8 cellular contexts compared by ENCODE assay signal in genomic region chr12:6962285-6963015, GRCh38. TPM values are rescaled to one million over a fixed set of nuclear protein-coding genes. Genes with fewer than 3 reads are reported as not detected.
DNase-seq lines count a peak whose midpoint lies in the region; ATAC-seq and TF ChIP-seq lines count a peak whose summit lies in the region.

No MANE protein-coding gene starts in this region.

- H3K9me3 Mint-ChIP-seq in CD14-positive monocyte = peaks cover 0 to 2% (median 0%) of the 10 kb centered on the region in 7 donors
- no peaks in the 10 kb centered on the region for H3K9me3 Mint-ChIP-seq in activated naive CD8-positive, alpha-beta T cell treated with anti-CD3 and anti-CD28 coated beads, Interleukin-2, amount 10 ng/mL, durations not matched to agents 7 days and 5 days

- POLR2A ChIA-PET in activated naive CD8-positive, alpha-beta T cell treated with anti-CD3 and anti-CD28 coated beads, Interleukin-2, amount 10 ng/mL, durations not matched to agents 7 days and 5 days (lab: Charles Lee) = interaction anchor here (1.1 to 13.5 kb wide), 3 partner anchors 18 to 71 kb away, joined by 3 to 1055 read pairs (median 4); partner anchors contain the start of genes C12orf57, PTPN6 and RNU7-1

- intact Hi-C loops in CD14-positive monocyte (cut with micrococcal nuclease) = loop anchor here in 1 of 2 donors (5.0 kb wide), 1 partner anchor 90 kb away; the partner anchor contains the start of gene SPSB2

- no peak for TF ChIP-seq EP300 in tibial nerve (IDR thresholded peaks at IDR 0.05)

- H3K27me3 Mint-ChIP-seq in CD14-positive monocyte (ENCODE audit: low read depth in 3 of 3) = peaks cover 0 to 7% (median 0%) of the 10 kb centered on the region in 3 donors
- H3K27me3 Mint-ChIP-seq in activated naive CD8-positive, alpha-beta T cell treated with anti-CD3 and anti-CD28 coated beads, Interleukin-2, amount 10 ng/mL, durations not matched to agents 7 days and 5 days = no peaks in the 10 kb centered on the region

- H3K27ac ChIP-seq in KOPT-K1 (ENCODE audit: low read depth, low read length, poor library complexity, severe bottlenecking) = peak overlapping the region; percentile 97
- peak overlapping the region; percentile 73 to 96 (median 82) for H3K27ac ChIP-seq in tibial nerve

- TF ChIP-seq CTCF in CD14-positive monocyte (IDR thresholded peaks at IDR 0.05) = no peak
- no peak for TF ChIP-seq CTCF in tibial nerve (IDR thresholded peaks at IDR 0.05)

- H3K4me1 ChIP-seq in tibial nerve = peaks cover 0 to 67% (median 38%) of the 10 kb centered on the region in 4 donors

- H3K27me3 ChIP-seq in tibial nerve = no peaks in the 10 kb centered on the region

- 53 to 62% methylated on average over 17 to 24 of the region's 25 CpGs for WGBS in tibial nerve, 2 donors

- no peak for DNase-seq in CD14-positive monocyte (ENCODE audit: low spot score)
- DNase-seq in activated naive CD8-positive, alpha-beta T cell treated with anti-CD3 and anti-CD28 coated beads, Interleukin-2, amount 10 ng/mL, durations not matched to agents 7 days and 5 days = peak; percentile 45
- peak; percentile 48 for DNase-seq in left lobe of liver (ENCODE audit: low spot score)
- no peak for DNase-seq in tibial nerve (ENCODE audit: low spot score in 2 of 2)
- no peak for DNase-seq in effector CD4-positive, alpha-beta T cell
- DNase-seq in activated CD4-positive, CD25-positive, alpha-beta regulatory T cell treated with anti-CD3 and anti-CD28 coated beads, Interleukin-2, amount 50 U/mL, for 72 hours = no peak
- DNase-seq in EL = no peak

- ATAC-seq in activated naive CD8-positive, alpha-beta T cell treated with anti-CD3 and anti-CD28 coated beads, Interleukin-2, amount 10 ng/mL, durations not matched to agents 7 days and 5 days (ENCODE audit: low read depth) = no peak
- ATAC-seq in left lobe of liver = peak; percentile 8

- H3K36me3 Mint-ChIP-seq in CD14-positive monocyte = peaks cover 50 to 69% of the 10 kb centered on the region in 2 donors
- peaks cover 32% of the 10 kb centered on the region for H3K36me3 Mint-ChIP-seq in activated naive CD8-positive, alpha-beta T cell treated with anti-CD3 and anti-CD28 coated beads, Interleukin-2, amount 10 ng/mL, durations not matched to agents 7 days and 5 days

- H3K4me1 Mint-ChIP-seq in CD14-positive monocyte = peaks cover 75% of the 10 kb centered on the region
- peaks cover 51% of the 10 kb centered on the region for H3K4me1 Mint-ChIP-seq in activated naive CD8-positive, alpha-beta T cell treated with anti-CD3 and anti-CD28 coated beads, Interleukin-2, amount 10 ng/mL, durations not matched to agents 7 days and 5 days

- H3K9me3 ChIP-seq in KOPT-K1 (ENCODE audit: insufficient read depth, low read length, poor library complexity, severe bottlenecking) = no peaks in the 10 kb centered on the region
- H3K9me3 ChIP-seq in tibial nerve = no peaks in the 10 kb centered on the region

- H3K4me3 Mint-ChIP-seq in CD14-positive monocyte = peak overlapping the region; percentile 65 to 67
- H3K4me3 Mint-ChIP-seq in activated naive CD8-positive, alpha-beta T cell treated with anti-CD3 and anti-CD28 coated beads, Interleukin-2, amount 10 ng/mL, durations not matched to agents 7 days and 5 days = peak overlapping the region; percentile 89

- no peak for TF ChIP-seq POLR2A in tibial nerve (IDR thresholded peaks at IDR 0.05)

- H3K27ac Mint-ChIP-seq in CD14-positive monocyte = peak overlapping the region; percentile 93 to 99 (median 96)
- peak overlapping the region; percentile 96 for H3K27ac Mint-ChIP-seq in activated naive CD8-positive, alpha-beta T cell treated with anti-CD3 and anti-CD28 coated beads, Interleukin-2, amount 10 ng/mL, durations not matched to agents 7 days and 5 days

- peak overlapping the region in 1 of 4 donors; percentile 22 for H3K4me3 ChIP-seq in tibial nerve

- H3K36me3 ChIP-seq in KOPT-K1 (ENCODE audit: insufficient read depth, low read length) (peaks cover 66% of the 10 kb centered on the region), tibial nerve (peaks cover 0 to 24% (median 18%) of the 10 kb centered on the region in 3 donors)

RNA-seq across cellular contexts. Expression of gene PHB2, which starts 8.0 kb away (rescaled TPM):
- 10 to 100 TPM; 90.6 to 91.9 TPM for polyA plus RNA-seq in CD14-positive monocyte
- 100 to 1,000 TPM; 175 to 189 TPM for total RNA-seq in activated naive CD8-positive, alpha-beta T cell treated with anti-CD3 and anti-CD28 coated beads, Interleukin-2, amount 10 ng/mL, durations not matched to agents 7 days and 5 days
- total RNA-seq in left lobe of liver (129 TPM), tibial nerve (100 to 1,000 TPM; 138 to 178 (median 149) TPM)

RNA-seq across cellular contexts. Expression of gene EMG1, which starts 8.3 kb away (rescaled TPM):
- polyA plus RNA-seq in CD14-positive monocyte = 10 to 100 TPM; 33.1 to 35.3 TPM
- total RNA-seq in activated naive CD8-positive, alpha-beta T cell treated with anti-CD3 and anti-CD28 coated beads, Interleukin-2, amount 10 ng/mL, durations not matched to agents 7 days and 5 days = 10 to 100 TPM; 50.0 to 55.7 TPM
- total RNA-seq in left lobe of liver = 16.1 TPM
- 10 to 100 TPM; 27.7 to 37.7 (median 35.9) TPM for total RNA-seq in tibial nerve

RNA-seq across cellular contexts. Expression of gene PTPN6, which starts 11.3 kb away (rescaled TPM):
- 100 to 1,000 TPM; 449 to 562 TPM for polyA plus RNA-seq in CD14-positive monocyte
- 100 to 1,000 TPM; 349 to 370 TPM for total RNA-seq in activated naive CD8-positive, alpha-beta T cell treated with anti-CD3 and anti-CD28 coated beads, Interleukin-2, amount 10 ng/mL, durations not matched to agents 7 days and 5 days
- total RNA-seq in left lobe of liver = 17.8 TPM
- 10 to 100 TPM; 11.9 to 31.5 (median 20.8) TPM for total RNA-seq in tibial nerve

RNA-seq across cellular contexts. Expression of gene C12orf57, which starts 18.6 kb away (rescaled TPM):
- 10 to 100 TPM; 19.1 to 24.2 TPM for polyA plus RNA-seq in CD14-positive monocyte
- 100 to 1,000 TPM; 210 to 217 TPM for total RNA-seq in activated naive CD8-positive, alpha-beta T cell treated with anti-CD3 and anti-CD28 coated beads, Interleukin-2, amount 10 ng/mL, durations not matched to agents 7 days and 5 days
- total RNA-seq in left lobe of liver = 86.3 TPM
- total RNA-seq in tibial nerve = 100 to 1,000 TPM; 569 to 764 (median 665) TPM

RNA-seq across cellular contexts. Expression of gene RNU7-1, which starts 18.8 kb away (rescaled TPM):
- polyA plus RNA-seq in CD14-positive monocyte = not detected
- total RNA-seq in activated naive CD8-positive, alpha-beta T cell treated with anti-CD3 and anti-CD28 coated beads, Interleukin-2, amount 10 ng/mL, durations not matched to agents 7 days and 5 days = not detected
- not detected for total RNA-seq in left lobe of liver
- not detected for total RNA-seq in tibial nerve

Comparison
In these comparisons a context has a peak if more than half of its experiments do, and no peak if none do; other contexts are left out.
1. DNase-seq: peak in activated naive CD8-positive, alpha-beta T cell treated with anti-CD3 and anti-CD28 coated beads, Interleukin-2, amount 10 ng/mL, durations not matched to agents 7 days and 5 days (single experiment) and left lobe of liver (single experiment); none in CD14-positive monocyte (single experiment), tibial nerve (0 of 2), effector CD4-positive, alpha-beta T cell (single experiment), activated CD4-positive, CD25-positive, alpha-beta regulatory T cell treated with anti-CD3 and anti-CD28 coated beads, Interleukin-2, amount 50 U/mL, for 72 hours (single experiment) and EL (single experiment).
2. RNA of gene PTPN6, which starts 11.3 kb away (total RNA-seq): 349 to 370 TPM in activated naive CD8-positive, alpha-beta T cell treated with anti-CD3 and anti-CD28 coated beads, Interleukin-2, amount 10 ng/mL, durations not matched to agents 7 days and 5 days; 11.9 to 31.5 TPM in tibial nerve and 17.8 TPM in left lobe of liver (single experiment); every median in the first group is over 10 times any median in the second.